Comparison of ENCODE assay signal across 1 cellular context in the genomic region with DNA sequence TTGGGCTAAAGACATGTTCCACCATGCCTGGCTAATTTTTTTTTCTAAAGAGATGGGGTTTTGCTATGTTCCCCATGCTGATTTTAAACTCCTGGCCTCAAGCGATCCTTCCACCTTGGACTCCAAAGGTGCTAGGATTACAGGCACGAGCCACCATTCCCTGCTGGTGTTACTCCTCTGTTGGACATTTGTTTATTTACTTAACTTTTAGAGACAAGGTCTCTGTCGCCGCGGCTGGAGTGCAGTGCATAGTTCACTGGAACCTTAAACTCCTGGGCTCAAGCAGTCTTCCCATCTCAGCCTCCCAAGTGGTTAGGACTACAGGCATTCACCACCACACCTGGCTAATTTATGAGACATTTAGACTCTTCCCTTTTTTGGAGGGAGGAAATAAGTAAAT.
TF ChIP-seq lines count a peak whose summit lies in the region.

No MANE protein-coding gene starts in this region.

TF ChIP-seq in HepG2, 621 proteins besides CTCF, POLR2A, EP300 and RAD21 (continues in another document):
- TF ChIP-seq ZNF75D (CRISPR knock-in tag; IDR thresholded peaks at IDR 0.05; ENCODE audit: borderline replicate concordance) (no peak), SALL1 (CRISPR knock-in tag; IDR thresholded peaks at IDR 0.05) (0 out of 2 replicates have a peak, but pooled peaks have one; percentile 33), ZNF343 (CRISPR knock-in tag; IDR thresholded peaks at IDR 0.05) (no peak), NFIB (CRISPR knock-in tag; IDR thresholded peaks at IDR 0.05; ENCODE audit: borderline replicate concordance) (no peak), FOXA1 (IDR thresholded peaks at IDR 0.05) (no peak), FOXA1 (CRISPR knock-in tag; IDR thresholded peaks at IDR 0.05) (peak; percentile 57), ZNF292 (CRISPR knock-in tag; IDR thresholded peaks at IDR 0.05; ENCODE audit: borderline replicate concordance, low read depth) (no peak), KLF16 (CRISPR knock-in tag; IDR thresholded peaks at IDR 0.05) (0 out of 4 replicates have a peak, but pooled peaks of 1 of the 2 experiments have one; percentile 34), FOXA3 (CRISPR knock-in tag; IDR thresholded peaks at IDR 0.05) (peak; percentile 55), GATAD2A (CRISPR knock-in tag; IDR thresholded peaks at IDR 0.05) (peak; percentile 29; the same call in 1 of the 2 replicates), ZNF564 (CRISPR knock-in tag; IDR thresholded peaks at IDR 0.05) (no peak), TBX2 (CRISPR knock-in tag; IDR thresholded peaks at IDR 0.05; ENCODE audit: borderline replicate concordance) (peak; percentile 39; the same call in 1 of the 2 replicates), CBX5 (CRISPR knock-in tag; IDR thresholded peaks at IDR 0.05; ENCODE audit: borderline replicate concordance) (no peak), SOX6 (IDR thresholded peaks at IDR 0.05) (no peak), SOX6 (CRISPR knock-in tag; IDR thresholded peaks at IDR 0.05) (peak; percentile 16; the same call in 1 of the 2 replicates), IRF2 (CRISPR knock-in tag; IDR thresholded peaks at IDR 0.05) (no peak), NR2F2 (IDR thresholded peaks at IDR 0.05; ENCODE audit: borderline replicate concordance, low read depth) (no peak), ZNF841 (CRISPR knock-in tag; IDR thresholded peaks at IDR 0.05; ENCODE audit: borderline replicate concordance) (no peak), HNF4A (CRISPR knock-in tag; IDR thresholded peaks at IDR 0.05) (peak; percentile 80), FOXP1 (IDR thresholded peaks at IDR 0.05) (no peak), FOXP1 (CRISPR knock-in tag; IDR thresholded peaks at IDR 0.05) (peak; percentile 63; the same call in 1 of the 2 replicates), ARNTL (CRISPR knock-in tag; IDR thresholded peaks at IDR 0.05) (no peak), PPARG (CRISPR knock-in tag; conservative IDR thresholded peaks at IDR 0.05) (0 out of 2 replicates have a peak, but pooled peaks have one; percentile 36), BHLHE40 (IDR thresholded peaks at IDR 0.05; ENCODE audit: low read length) (0 out of 2 replicates have a peak, but pooled peaks have one; percentile 19), JDP2 (CRISPR knock-in tag; IDR thresholded peaks at IDR 0.05; ENCODE audit: borderline replicate concordance) (no peak), ZNF644 (CRISPR knock-in tag; IDR thresholded peaks at IDR 0.05; ENCODE audit: low read depth) (peak; percentile 31; the same call in 1 of the 2 replicates), ATF7 (IDR thresholded peaks at IDR 0.05) (no peak), ATF7 (CRISPR knock-in tag; IDR thresholded peaks at IDR 0.05) (no peak), RFX5 (IDR thresholded peaks at IDR 0.05; ENCODE audit: low read depth, low read length) (no peak), HDAC2 (CRISPR knock-in tag; IDR thresholded peaks at IDR 0.05) (no peak), STAG1 (CRISPR knock-in tag; IDR thresholded peaks at IDR 0.05) (peak; percentile 25; the same call in 1 of the 2 replicates), ZNF460 (CRISPR knock-in tag; IDR thresholded peaks at IDR 0.05; ENCODE audit: borderline replicate concordance) (peak; percentile 84), SAP130 (CRISPR knock-in tag; IDR thresholded peaks at IDR 0.05; ENCODE audit: low read depth) (peak; percentile 48), RXRB (CRISPR knock-in tag; IDR thresholded peaks at IDR 0.05; ENCODE audit: borderline replicate concordance) (peak; percentile 56; the same call in 1 of the 2 replicates), KDM4B (CRISPR knock-in tag; IDR thresholded peaks at IDR 0.05) (no peak), SOX5 (CRISPR knock-in tag; IDR thresholded peaks at IDR 0.05; ENCODE audit: borderline replicate concordance) (peak; percentile 45; the same call in 1 of the 2 replicates), ZNF331 (CRISPR knock-in tag; IDR thresholded peaks at IDR 0.05) (peak; percentile 21; the same call in 1 of the 2 replicates), MED8 (CRISPR knock-in tag; IDR thresholded peaks at IDR 0.05; ENCODE audit: insufficient replicate concordance) (no peak), NONO (IDR thresholded peaks at IDR 0.05) (no peak), NONO (CRISPR knock-in tag; conservative IDR thresholded peaks at IDR 0.05) (no peak), PITX1 (CRISPR knock-in tag; IDR thresholded peaks at IDR 0.05) (peak; percentile 43; the same call in 1 of the 2 replicates), ZNF704 (CRISPR knock-in tag; IDR thresholded peaks at IDR 0.05; ENCODE audit: borderline replicate concordance) (no peak)
- TF ChIP-seq, protein P1, sequence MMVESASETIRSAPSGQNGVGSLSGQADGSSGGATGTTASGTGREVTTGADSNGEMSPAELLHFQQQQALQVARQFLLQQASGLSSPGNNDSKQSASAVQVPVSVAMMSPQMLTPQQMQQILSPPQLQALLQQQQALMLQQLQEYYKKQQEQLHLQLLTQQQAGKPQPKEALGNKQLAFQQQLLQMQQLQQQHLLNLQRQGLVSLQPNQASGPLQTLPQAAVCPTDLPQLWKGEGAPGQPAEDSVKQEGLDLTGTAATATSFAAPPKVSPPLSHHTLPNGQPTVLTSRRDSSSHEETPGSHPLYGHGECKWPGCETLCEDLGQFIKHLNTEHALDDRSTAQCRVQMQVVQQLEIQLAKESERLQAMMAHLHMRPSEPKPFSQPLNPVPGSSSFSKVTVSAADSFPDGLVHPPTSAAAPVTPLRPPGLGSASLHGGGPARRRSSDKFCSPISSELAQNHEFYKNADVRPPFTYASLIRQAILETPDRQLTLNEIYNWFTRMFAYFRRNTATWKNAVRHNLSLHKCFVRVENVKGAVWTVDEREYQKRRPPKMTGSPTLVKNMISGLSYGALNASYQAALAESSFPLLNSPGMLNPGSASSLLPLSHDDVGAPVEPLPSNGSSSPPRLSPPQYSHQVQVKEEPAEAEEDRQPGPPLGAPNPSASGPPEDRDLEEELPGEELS (CRISPR knock-in tag; IDR thresholded peaks at IDR 0.05) = peak; percentile 49; the same call in 1 of the 2 replicates
- TF ChIP-seq, protein P2, sequence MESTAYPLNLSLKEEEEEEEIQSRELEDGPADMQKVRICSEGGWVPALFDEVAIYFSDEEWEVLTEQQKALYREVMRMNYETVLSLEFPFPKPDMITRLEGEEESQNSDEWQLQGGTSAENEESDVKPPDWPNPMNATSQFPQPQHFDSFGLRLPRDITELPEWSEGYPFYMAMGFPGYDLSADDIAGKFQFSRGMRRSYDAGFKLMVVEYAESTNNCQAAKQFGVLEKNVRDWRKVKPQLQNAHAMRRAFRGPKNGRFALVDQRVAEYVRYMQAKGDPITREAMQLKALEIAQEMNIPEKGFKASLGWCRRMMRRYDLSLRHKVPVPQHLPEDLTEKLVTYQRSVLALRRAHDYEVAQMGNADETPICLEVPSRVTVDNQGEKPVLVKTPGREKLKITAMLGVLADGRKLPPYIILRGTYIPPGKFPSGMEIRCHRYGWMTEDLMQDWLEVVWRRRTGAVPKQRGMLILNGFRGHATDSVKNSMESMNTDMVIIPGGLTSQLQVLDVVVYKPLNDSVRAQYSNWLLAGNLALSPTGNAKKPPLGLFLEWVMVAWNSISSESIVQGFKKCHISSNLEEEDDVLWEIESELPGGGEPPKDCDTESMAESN (CRISPR knock-in tag; conservative IDR thresholded peaks at IDR 0.05) = 0 out of 2 replicates have a peak, but pooled peaks have one; percentile 20
- TF ChIP-seq, protein P3, sequence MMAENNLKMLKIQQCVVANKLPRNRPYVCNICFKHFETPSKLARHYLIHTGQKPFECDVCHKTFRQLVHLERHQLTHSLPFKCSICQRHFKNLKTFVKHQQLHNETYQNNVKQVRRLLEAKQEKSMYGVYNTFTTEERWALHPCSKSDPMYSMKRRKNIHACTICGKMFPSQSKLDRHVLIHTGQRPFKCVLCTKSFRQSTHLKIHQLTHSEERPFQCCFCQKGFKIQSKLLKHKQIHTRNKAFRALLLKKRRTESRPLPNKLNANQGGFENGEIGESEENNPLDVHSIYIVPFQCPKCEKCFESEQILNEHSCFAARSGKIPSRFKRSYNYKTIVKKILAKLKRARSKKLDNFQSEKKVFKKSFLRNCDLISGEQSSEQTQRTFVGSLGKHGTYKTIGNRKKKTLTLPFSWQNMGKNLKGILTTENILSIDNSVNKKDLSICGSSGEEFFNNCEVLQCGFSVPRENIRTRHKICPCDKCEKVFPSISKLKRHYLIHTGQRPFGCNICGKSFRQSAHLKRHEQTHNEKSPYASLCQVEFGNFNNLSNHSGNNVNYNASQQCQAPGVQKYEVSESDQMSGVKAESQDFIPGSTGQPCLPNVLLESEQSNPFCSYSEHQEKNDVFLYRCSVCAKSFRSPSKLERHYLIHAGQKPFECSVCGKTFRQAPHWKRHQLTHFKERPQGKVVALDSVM (CRISPR knock-in tag; IDR thresholded peaks at IDR 0.05) = peak; percentile 55; the same call in 1 of the 2 replicates
- TF ChIP-seq, protein P4, sequence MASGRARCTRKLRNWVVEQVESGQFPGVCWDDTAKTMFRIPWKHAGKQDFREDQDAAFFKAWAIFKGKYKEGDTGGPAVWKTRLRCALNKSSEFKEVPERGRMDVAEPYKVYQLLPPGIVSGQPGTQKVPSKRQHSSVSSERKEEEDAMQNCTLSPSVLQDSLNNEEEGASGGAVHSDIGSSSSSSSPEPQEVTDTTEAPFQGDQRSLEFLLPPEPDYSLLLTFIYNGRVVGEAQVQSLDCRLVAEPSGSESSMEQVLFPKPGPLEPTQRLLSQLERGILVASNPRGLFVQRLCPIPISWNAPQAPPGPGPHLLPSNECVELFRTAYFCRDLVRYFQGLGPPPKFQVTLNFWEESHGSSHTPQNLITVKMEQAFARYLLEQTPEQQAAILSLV (CRISPR knock-in tag; IDR thresholded peaks at IDR 0.05; ENCODE audit: borderline replicate concordance) = no peak
- TF ChIP-seq, protein P5, sequence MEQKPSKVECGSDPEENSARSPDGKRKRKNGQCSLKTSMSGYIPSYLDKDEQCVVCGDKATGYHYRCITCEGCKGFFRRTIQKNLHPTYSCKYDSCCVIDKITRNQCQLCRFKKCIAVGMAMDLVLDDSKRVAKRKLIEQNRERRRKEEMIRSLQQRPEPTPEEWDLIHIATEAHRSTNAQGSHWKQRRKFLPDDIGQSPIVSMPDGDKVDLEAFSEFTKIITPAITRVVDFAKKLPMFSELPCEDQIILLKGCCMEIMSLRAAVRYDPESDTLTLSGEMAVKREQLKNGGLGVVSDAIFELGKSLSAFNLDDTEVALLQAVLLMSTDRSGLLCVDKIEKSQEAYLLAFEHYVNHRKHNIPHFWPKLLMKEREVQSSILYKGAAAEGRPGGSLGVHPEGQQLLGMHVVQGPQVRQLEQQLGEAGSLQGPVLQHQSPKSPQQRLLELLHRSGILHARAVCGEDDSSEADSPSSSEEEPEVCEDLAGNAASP (CRISPR knock-in tag; IDR thresholded peaks at IDR 0.05; ENCODE audit: borderline replicate concordance) = peak; percentile 17; the same call in 1 of the 2 replicates
- TF ChIP-seq, protein P6, sequence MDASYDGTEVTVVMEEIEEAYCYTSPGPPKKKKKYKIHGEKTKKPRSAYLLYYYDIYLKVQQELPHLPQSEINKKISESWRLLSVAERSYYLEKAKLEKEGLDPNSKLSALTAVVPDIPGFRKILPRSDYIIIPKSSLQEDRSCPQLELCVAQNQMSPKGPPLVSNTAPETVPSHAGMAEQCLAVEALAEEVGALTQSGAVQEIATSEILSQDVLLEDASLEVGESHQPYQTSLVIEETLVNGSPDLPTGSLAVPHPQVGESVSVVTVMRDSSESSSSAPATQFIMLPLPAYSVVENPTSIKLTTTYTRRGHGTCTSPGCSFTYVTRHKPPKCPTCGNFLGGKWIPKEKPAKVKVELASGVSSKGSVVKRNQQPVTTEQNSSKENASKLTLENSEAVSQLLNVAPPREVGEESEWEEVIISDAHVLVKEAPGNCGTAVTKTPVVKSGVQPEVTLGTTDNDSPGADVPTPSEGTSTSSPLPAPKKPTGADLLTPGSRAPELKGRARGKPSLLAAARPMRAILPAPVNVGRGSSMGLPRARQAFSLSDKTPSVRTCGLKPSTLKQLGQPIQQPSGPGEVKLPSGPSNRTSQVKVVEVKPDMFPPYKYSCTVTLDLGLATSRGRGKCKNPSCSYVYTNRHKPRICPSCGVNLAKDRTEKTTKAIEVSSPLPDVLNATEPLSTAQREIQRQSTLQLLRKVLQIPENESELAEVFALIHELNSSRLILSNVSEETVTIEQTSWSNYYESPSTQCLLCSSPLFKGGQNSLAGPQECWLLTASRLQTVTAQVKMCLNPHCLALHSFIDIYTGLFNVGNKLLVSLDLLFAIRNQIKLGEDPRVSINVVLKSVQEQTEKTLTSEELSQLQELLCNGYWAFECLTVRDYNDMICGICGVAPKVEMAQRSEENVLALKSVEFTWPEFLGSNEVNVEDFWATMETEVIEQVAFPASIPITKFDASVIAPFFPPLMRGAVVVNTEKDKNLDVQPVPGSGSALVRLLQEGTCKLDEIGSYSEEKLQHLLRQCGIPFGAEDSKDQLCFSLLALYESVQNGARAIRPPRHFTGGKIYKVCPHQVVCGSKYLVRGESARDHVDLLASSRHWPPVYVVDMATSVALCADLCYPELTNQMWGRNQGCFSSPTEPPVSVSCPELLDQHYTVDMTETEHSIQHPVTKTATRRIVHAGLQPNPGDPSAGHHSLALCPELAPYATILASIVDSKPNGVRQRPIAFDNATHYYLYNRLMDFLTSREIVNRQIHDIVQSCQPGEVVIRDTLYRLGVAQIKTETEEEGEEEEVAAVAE (CRISPR knock-in tag; IDR thresholded peaks at IDR 0.05; ENCODE audit: borderline replicate concordance) = peak; percentile 70; the same call in 1 of the 2 replicates
- TF ChIP-seq, protein P7, sequence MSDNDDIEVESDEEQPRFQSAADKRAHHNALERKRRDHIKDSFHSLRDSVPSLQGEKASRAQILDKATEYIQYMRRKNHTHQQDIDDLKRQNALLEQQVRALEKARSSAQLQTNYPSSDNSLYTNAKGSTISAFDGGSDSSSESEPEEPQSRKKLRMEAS (IDR thresholded peaks at IDR 0.05) = peak; percentile 24; the same call in 1 of the 2 replicates
- TF ChIP-seq, protein P8, sequence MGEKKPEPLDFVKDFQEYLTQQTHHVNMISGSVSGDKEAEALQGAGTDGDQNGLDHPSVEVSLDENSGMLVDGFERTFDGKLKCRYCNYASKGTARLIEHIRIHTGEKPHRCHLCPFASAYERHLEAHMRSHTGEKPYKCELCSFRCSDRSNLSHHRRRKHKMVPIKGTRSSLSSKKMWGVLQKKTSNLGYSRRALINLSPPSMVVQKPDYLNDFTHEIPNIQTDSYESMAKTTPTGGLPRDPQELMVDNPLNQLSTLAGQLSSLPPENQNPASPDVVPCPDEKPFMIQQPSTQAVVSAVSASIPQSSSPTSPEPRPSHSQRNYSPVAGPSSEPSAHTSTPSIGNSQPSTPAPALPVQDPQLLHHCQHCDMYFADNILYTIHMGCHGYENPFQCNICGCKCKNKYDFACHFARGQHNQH (CRISPR knock-in tag; IDR thresholded peaks at IDR 0.05) = 0 out of 2 replicates have a peak, but pooled peaks have one; percentile 37
